In the genomic region with DNA sequence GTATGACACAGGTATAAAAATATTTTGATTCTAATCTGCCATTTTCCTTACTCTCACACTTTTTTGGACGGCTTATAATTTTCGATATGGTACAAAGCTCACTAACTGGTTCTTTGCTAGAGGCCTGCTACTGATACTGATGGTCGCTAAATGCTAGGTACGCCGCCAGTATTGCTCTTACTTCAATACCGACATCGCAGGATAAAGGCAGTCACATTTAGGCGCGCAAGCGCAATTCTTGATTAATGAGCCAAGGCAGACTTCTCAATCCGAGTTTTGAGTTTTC, we compare ENCODE assay signal across 8 cellular contexts. TPM values are rescaled to one million over a fixed set of nuclear protein-coding genes. Genes with fewer than 3 reads are reported as not detected.
DNase-seq lines count a peak whose midpoint lies in the region; ATAC-seq and TF ChIP-seq lines count a peak whose summit lies in the region.

No MANE protein-coding gene starts in this region.

- no peak overlapping the region for H3K4me3 ChIP-seq in KMS-11 (IDR thresholded peaks at IDR 0.05; ENCODE audit: insufficient read depth, low read depth, low read length)
- peak overlapping the region; percentile 42 to 97 for H3K4me3 ChIP-seq in body of pancreas
- H3K4me3 ChIP-seq in right lobe of liver = peak overlapping the region; percentile 84 to 90 (median 84)
- H3K4me3 ChIP-seq in tibial artery = peak overlapping the region; percentile 87 to 96

- H3K27ac ChIP-seq in KMS-11 (peak overlapping the region; percentile 94), body of pancreas (peak overlapping the region; percentile 82 to 95 (median 92)), right lobe of liver (peak overlapping the region; percentile 79 to 88 (median 85)), tibial artery (peak overlapping the region; percentile 91 to 95)

- H3K36me3 ChIP-seq in KMS-11 (ENCODE audit: insufficient read depth) = no peaks in the 10 kb centered on the region; the same call in 1 of the 2 replicates
- H3K36me3 ChIP-seq in body of pancreas (replicated peaks in 1 of 2; ENCODE audit: insufficient read depth in 1 of 2, low read depth in 2 of 2) = no peaks in the 10 kb centered on the region
- peaks cover 0 to 4% (median 0%) of the 10 kb centered on the region in 4 donors for H3K36me3 ChIP-seq in right lobe of liver
- H3K36me3 ChIP-seq in tibial artery = no peaks in the 10 kb centered on the region

- TF ChIP-seq CTCF in KMS-11 (conservative IDR thresholded peaks at IDR 0.05; ENCODE audit: low read depth, low read length) (no peak), body of pancreas (IDR thresholded peaks at IDR 0.05) (no peak), right lobe of liver (IDR thresholded peaks at IDR 0.05) (no peak), tibial artery (IDR thresholded peaks at IDR 0.05) (no peak)

- peak; percentile 14 for ATAC-seq in GM18499 (IDR thresholded peaks at IDR 0.05; ENCODE audit: insufficient read depth, unreplicated experiment)
- peak; percentile 18 for ATAC-seq in GM21619 (IDR thresholded peaks at IDR 0.05; ENCODE audit: unreplicated experiment)
- peak; percentile 5 for ATAC-seq in body of pancreas
- ATAC-seq in right lobe of liver = peak; percentile 19 to 44 (median 30)

- peak overlapping the region; percentile 96 for H2AFZ ChIP-seq in KMS-11 (ENCODE audit: low read depth)

- no peak for DNase-seq in body of pancreas
- no peak for DNase-seq in right lobe of liver
- peak in 1 of 2 donors; percentile 27 for DNase-seq in tibial artery
- no peak for DNase-seq in COLO668 (lab: John Stamatoyannopoulos, UW; ENCODE audit: unreplicated experiment)
- no peak for DNase-seq in GDM1 (lab: John Stamatoyannopoulos, UW)

- H3K4me1 ChIP-seq in KMS-11 (ENCODE audit: low read depth, poor library complexity, severe bottlenecking) = peaks cover 24% of the 10 kb centered on the region
- peaks cover 38% of the 10 kb centered on the region for H3K4me1 ChIP-seq in body of pancreas
- peaks cover 0 to 31% (median 0%) of the 10 kb centered on the region in 4 donors for H3K4me1 ChIP-seq in right lobe of liver
- peaks cover 0 to 39% (median 9%) of the 10 kb centered on the region in 4 donors for H3K4me1 ChIP-seq in tibial artery

- no peaks in the 10 kb centered on the region for H3K9me3 ChIP-seq in body of pancreas
- H3K9me3 ChIP-seq in right lobe of liver = no peaks in the 10 kb centered on the region
- H3K9me3 ChIP-seq in tibial artery = no peaks in the 10 kb centered on the region

- H3K79me2 ChIP-seq in KMS-11 (ENCODE audit: insufficient read depth, low read depth) = peaks cover 67% of the 10 kb centered on the region

- 0% methylated on average over 11 of the region's 11 CpGs for WGBS in body of pancreas, 2 donors
- WGBS in right lobe of liver (ENCODE audit: insufficient coverage, low coverage, low lambda C conversion rate, missing lambda C conversion rate) = 2% methylated on average over 11 of the region's 11 CpGs

- H3K9ac ChIP-seq in KMS-11 = peak overlapping the region; percentile 85

- peaks cover 20% of the 10 kb centered on the region; the same call in 1 of the 2 replicates for H4K20me1 ChIP-seq in KMS-11 (ENCODE audit: insufficient read depth)

- intact Hi-C loops in body of pancreas (cut with DNase I) (no loop called here), right lobe of liver (cut with DNase I) (no loop called here), tibial artery (cut with DNase I; ENCODE audit: low total_unique reads) (no loop called here)

- H3K27me3 ChIP-seq in KMS-11 (ENCODE audit: insufficient read depth, low read depth) (no peaks in the 10 kb centered on the region), body of pancreas (no peaks in the 10 kb centered on the region), right lobe of liver (no peaks in the 10 kb centered on the region), tibial artery (no peaks in the 10 kb centered on the region)

- peak overlapping the region; percentile 93 for H3K4me2 ChIP-seq in KMS-11

- no peak for TF ChIP-seq POLR2A in body of pancreas (IDR thresholded peaks at IDR 0.05)
- no peak for TF ChIP-seq POLR2A in right lobe of liver (IDR thresholded peaks at IDR 0.05)

RNA-seq across cellular contexts. Expression of a gene that starts 0.6 kb away (rescaled TPM):
- 10 to 100 TPM; 11.7 to 14.2 TPM for total RNA-seq in body of pancreas
- 10 to 100 TPM; 21.0 to 24.6 (median 21.4) TPM for total RNA-seq in right lobe of liver
